In genomic region chr18:66280470-66280869, GRCh38 we compare ENCODE assay signal across 1 cellular context.
TF ChIP-seq lines count a peak whose summit lies in the region.

No MANE protein-coding gene starts in this region.

TF ChIP-seq in H1, 55 proteins besides CTCF, POLR2A, EP300 and RAD21 (continued from another document):
- TF ChIP-seq ATF2 (IDR thresholded peaks at IDR 0.05; ENCODE audit: low read length): no peak
- no peak for TF ChIP-seq POU5F1 (IDR thresholded peaks at IDR 0.05; ENCODE audit: low read depth, low read length)
TF ChIP-seq in H1: peak in this region for 0.
